In the genomic region with DNA sequence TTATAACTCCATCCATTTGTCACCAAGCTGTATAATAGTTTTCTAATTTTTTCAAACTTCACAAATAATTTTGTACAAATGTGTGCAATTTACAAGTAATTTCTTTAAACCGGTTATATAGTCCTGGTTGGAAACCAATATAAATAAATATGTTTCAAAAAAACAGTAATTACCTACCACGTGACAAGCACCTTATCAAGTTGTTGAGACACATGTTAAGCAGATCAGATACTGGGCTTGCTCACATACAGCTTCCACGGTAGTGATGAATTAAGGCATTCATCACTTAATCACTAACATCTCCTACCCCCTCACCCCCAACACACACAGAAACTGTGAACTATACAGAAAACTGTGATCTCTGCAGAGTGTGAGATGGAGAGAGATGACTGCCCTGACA, we compare ENCODE assay signal across 28 cellular contexts.
"Had no signal": no experiment of that assay in that cellular context is flagged by ENCODE, and none has a peak within 500 bp of the region (broad histone marks: within the 10 kb centered on the region; RNA-seq: fewer than 3 reads in every experiment).

No MANE protein-coding gene starts in this region.

- FAIRE-seq: colon, endometrium, islet of Langerhans, keratinocyte had no signal

- H3K4me3 Mint-ChIP-seq: endodermal cell, mesothelial cell of epicardium had no signal

- H3K4me1 ChIP-seq: esophagus squamous epithelium, left lung, lower lobe of right lung had no signal

- ATAC-seq: esophagus mucosa, gastrocnemius medialis, heart right ventricle, left cardiac atrium, left lung, left ventricle myocardium superior, mucosa of descending colon had no signal

- DNase-seq: dermis blood vessel endothelial cell; dorsolateral prefrontal cortex; effector CD4-positive, alpha-beta T cell; effector memory CD4-positive, alpha-beta T cell; endodermal cell; erythroblast; esophagus squamous epithelium; foreskin fibroblast; foreskin melanocyte; gastrocnemius medialis; glutamatergic neuron; head of caudate nucleus; heart right ventricle; hippocampal formation; left cardiac atrium; left lung; left ventricle myocardium superior; lower lobe of right lung; mesenchymal stem cell; mucosa of descending colon had no signal

- H3K4me3 ChIP-seq: coronary artery, dorsolateral prefrontal cortex, esophagus squamous epithelium, gastrocnemius medialis, heart right ventricle, left lung, lower lobe of right lung, mucosa of descending colon had no signal

- H3K27me3 ChIP-seq: dorsolateral prefrontal cortex, esophagus squamous epithelium, gastrocnemius medialis, heart right ventricle, left lung had no signal

- H3K27ac Mint-ChIP-seq: endodermal cell, mesothelial cell of epicardium had no signal

- H3K27ac ChIP-seq: coronary artery, dorsolateral prefrontal cortex, epithelial cell of prostate, esophagus squamous epithelium, gastrocnemius medialis, heart right ventricle, left lung, lower lobe of right lung had no signal

- H3K9me3 ChIP-seq: esophagus squamous epithelium, gastrocnemius medialis, left lung, lower lobe of right lung, mucosa of descending colon had no signal

- H3K4me1 Mint-ChIP-seq: endodermal cell had no signal

- H3K36me3 ChIP-seq: esophagus squamous epithelium, gastrocnemius medialis, heart right ventricle, left lung, lower lobe of right lung had no signal
